In genomic region chr20:57594092-57594911, GRCh38 we compare ENCODE assay signal across 9 cellular contexts. TPM values are rescaled to one million over a fixed set of nuclear protein-coding genes. Genes with fewer than 3 reads are reported as not detected.
A peak's percentile ranks its signal among the peaks of the same experiment; 100 is the strongest.
DNase-seq lines count a peak whose midpoint lies in the region; ATAC-seq, FAIRE-seq and TF ChIP-seq lines count a peak whose summit lies in the region.
"Had no signal": no experiment of that assay in that cellular context is flagged by ENCODE, and none has a peak within 500 bp of the region (broad histone marks: within the 10 kb centered on the region; RNA-seq: fewer than 3 reads in every experiment).

No MANE protein-coding gene starts in this region.

- H3K27me3 ChIP-seq in endothelial cell of umbilical vein (ENCODE audit: control insufficient read depth in 2 of 2, insufficient read depth in 2 of 2, low read length in 2 of 2) (peaks cover 2% of the 10 kb centered on the region in 2 experiments), neutrophil (peaks cover 72% of the 10 kb centered on the region)

- TF ChIP-seq CTCF in endothelial cell of umbilical vein (IDR thresholded peaks at IDR 0.05; ENCODE audit: extremely low read depth in 1 of 2, insufficient read depth in 1 of 2, low read depth in 1 of 2, low read length in 2 of 2) (peak; percentile 73 to 84), neutrophil (IDR thresholded peaks at IDR 0.05) (peak; percentile 72)

- no peak overlapping the region for H3K4me2 ChIP-seq in endothelial cell of umbilical vein (ENCODE audit: insufficient read depth, low read length)

- H3K27ac ChIP-seq in endothelial cell of umbilical vein (ENCODE audit: insufficient read depth, low read depth, low read length): no peak overlapping the region
- H3K27ac ChIP-seq in neutrophil: no peak overlapping the region

- dilution Hi-C loops in endothelial cell of umbilical vein (cut with MboI; ENCODE audit: extremely low pct_ligation_motif_present, low sequenced_read_pairs): no loop called here

- no peaks in the 10 kb centered on the region for H3K79me2 ChIP-seq in endothelial cell of umbilical vein (ENCODE audit: control insufficient read depth, insufficient read depth, low read length)

- peaks cover 3% of the 10 kb centered on the region for H3K4me1 Mint-ChIP-seq in activated CD4-positive, alpha-beta memory T cell treated with anti-CD3 and anti-CD28 coated beads, Interleukin-2, amount 10 ng/mL, durations not matched to agents 7 days and 5 days

- DNase-seq in NCI-H1436 (lab: John Stamatoyannopoulos, UW) (peak; percentile 25), NCI-H1436 treated with DMSO at 0.1 percent for 48 hours (lab: John Stamatoyannopoulos, UW) (no peak), NCI-H146 (lab: John Stamatoyannopoulos, UW) (peak; percentile 53), endothelial cell of umbilical vein (ENCODE audit: low read depth, low spot score) (peak; percentile 12), islet precursor cell (no peak)
- DNase-seq in activated CD4-positive, alpha-beta memory T cell treated with anti-CD3 and anti-CD28 coated beads, Interleukin-2, amount 10 ng/mL, durations not matched to agents 7 days and 5 days: peak; percentile 50

- H3K4me1 ChIP-seq in endothelial cell of umbilical vein (ENCODE audit: control insufficient read depth, extremely low read depth, insufficient read depth, low read length) (no peaks in the 10 kb centered on the region), neutrophil (ENCODE audit: control insufficient read depth in 1 of 2, insufficient read depth in 1 of 2, low read depth in 1 of 2, low read length in 1 of 2) (peaks cover 0 to 8% of the 10 kb centered on the region in 2 experiments)

- no peak overlapping the region for H2AFZ ChIP-seq in endothelial cell of umbilical vein (ENCODE audit: low read depth, low read length)

- no peaks in the 10 kb centered on the region for H3K36me3 Mint-ChIP-seq in activated CD4-positive, alpha-beta memory T cell treated with anti-CD3 and anti-CD28 coated beads, Interleukin-2, amount 10 ng/mL, durations not matched to agents 7 days and 5 days (ENCODE audit: low read depth)

- ATAC-seq in HG03342 (IDR thresholded peaks at IDR 0.05; ENCODE audit: unreplicated experiment): no peak

- H3K27ac Mint-ChIP-seq in activated CD4-positive, alpha-beta memory T cell treated with anti-CD3 and anti-CD28 coated beads, Interleukin-2, amount 10 ng/mL, durations not matched to agents 7 days and 5 days: no peak overlapping the region

- H3K9me3 Mint-ChIP-seq in activated CD4-positive, alpha-beta memory T cell treated with anti-CD3 and anti-CD28 coated beads, Interleukin-2, amount 10 ng/mL, durations not matched to agents 7 days and 5 days: no peaks in the 10 kb centered on the region

- no peak overlapping the region for H3K4me3 Mint-ChIP-seq in activated CD4-positive, alpha-beta memory T cell treated with anti-CD3 and anti-CD28 coated beads, Interleukin-2, amount 10 ng/mL, durations not matched to agents 7 days and 5 days

- POLR2A ChIA-PET in activated CD4-positive, alpha-beta memory T cell treated with anti-CD3 and anti-CD28 coated beads, Interleukin-2, amount 10 ng/mL, durations not matched to agents 7 days and 5 days (lab: Charles Lee): no interaction called here
- POLR2A ChIA-PET in endothelial cell of umbilical vein (lab: Charles Lee): interaction anchor here (0.6 kb wide), 1 partner anchor 9 kb away, joined by 3 read pairs; no protein-coding TSS in a partner anchor

- no peak for TF ChIP-seq POLR2A in endothelial cell of umbilical vein (IDR thresholded peaks at IDR 0.05; ENCODE audit: low read depth, low read length)

- no TSS peak for BruUV-seq in endothelial cell of umbilical vein (replicated peaks; lab: Mats Ljungman, UMichigan)

- no peaks in the 10 kb centered on the region for H3K9me3 ChIP-seq in endothelial cell of umbilical vein (replicated peaks; ENCODE audit: control insufficient read depth, insufficient read depth, low read length)
- no peaks in the 10 kb centered on the region for H3K9me3 ChIP-seq in neutrophil

- H3K27me3 Mint-ChIP-seq in activated CD4-positive, alpha-beta memory T cell treated with anti-CD3 and anti-CD28 coated beads, Interleukin-2, amount 10 ng/mL, durations not matched to agents 7 days and 5 days: peaks cover 14% of the 10 kb centered on the region

- no peak overlapping the region for H3K9ac ChIP-seq in endothelial cell of umbilical vein (replicated peaks; ENCODE audit: extremely low read depth, insufficient read depth, low read length)

- no peaks in the 10 kb centered on the region for H3K9me1 ChIP-seq in endothelial cell of umbilical vein (replicated peaks; ENCODE audit: control insufficient read depth, extremely low read depth, insufficient read depth, low read length)

- H4K20me1 ChIP-seq in endothelial cell of umbilical vein (replicated peaks; ENCODE audit: control insufficient read depth, extremely low read depth, insufficient read depth, low read length): no peaks in the 10 kb centered on the region

- peak; percentile 79 for FAIRE-seq in endothelial cell of umbilical vein (lab: Jason Lieb, UNC)

- no peaks in the 10 kb centered on the region for H3K36me3 ChIP-seq in endothelial cell of umbilical vein (ENCODE audit: control insufficient read depth in 2 of 2, extremely low read depth in 1 of 2, insufficient read depth in 2 of 2, low read length in 2 of 2)
- H3K36me3 ChIP-seq in neutrophil: no peaks in the 10 kb centered on the region

- CTCF ChIA-PET in activated CD4-positive, alpha-beta memory T cell treated with anti-CD3 and anti-CD28 coated beads, Interleukin-2, amount 10 ng/mL, durations not matched to agents 7 days and 5 days (lab: Charles Lee): interaction anchor here (0.7 to 3.3 kb wide), 9 partner anchors 18 to 586 kb away, joined by 3 to 27 read pairs (median 4); no protein-coding TSS in a partner anchor
- CTCF ChIA-PET in endothelial cell of umbilical vein (lab: Charles Lee): interaction anchor here (0.6 to 2.9 kb wide), 23 partner anchors 11 to 622 kb away, joined by 3 to 38 read pairs (median 4); no protein-coding TSS in a partner anchor

- H3K4me3 ChIP-seq in endothelial cell of umbilical vein (replicated peaks in 1 of 3; ENCODE audit: insufficient read depth in 1 of 3, low read depth in 1 of 3, low read length in 3 of 3) (no peak overlapping the region), neutrophil (ENCODE audit: low read depth in 1 of 2, low read length in 1 of 2) (no peak overlapping the region)

- intact Hi-C loops in endothelial cell of umbilical vein (cut with micrococcal nuclease): loop anchor here (1.0 to 5.0 kb wide), 2 partner anchors 80 to 212 kb away; no protein-coding TSS in a partner anchor

TF ChIP-seq in endothelial cell of umbilical vein, 7 proteins besides CTCF, POLR2A, EP300 and RAD21:
- TF ChIP-seq JUN (IDR thresholded peaks at IDR 0.05; ENCODE audit: borderline replicate concordance, insufficient read depth, insufficient read length, low read depth) (no peak), MAX (IDR thresholded peaks at IDR 0.05; ENCODE audit: insufficient read depth, insufficient read length) (no peak), GATA2 (IDR thresholded peaks at IDR 0.05; ENCODE audit: insufficient read depth, insufficient read length, low read depth, low read length) (no peak), POLR2AphosphoS5 (IDR thresholded peaks at IDR 0.05; ENCODE audit: insufficient read depth, low read depth, low read length) (no peak), EZH2 (IDR thresholded peaks at IDR 0.05; ENCODE audit: borderline replicate concordance, low read depth, low read length, severe bottlenecking) (no peak), MYC (IDR thresholded peaks at IDR 0.05; ENCODE audit: low read depth, low read length) (no peak), FOS (IDR thresholded peaks at IDR 0.05; ENCODE audit: borderline replicate concordance, insufficient read depth, low read length) (no peak)

RNA-seq across cellular contexts. Expression of gene ZBP1, which starts 25.9 kb away (rescaled TPM):
- total RNA-seq in activated CD4-positive, alpha-beta memory T cell treated with anti-CD3 and anti-CD28 coated beads, Interleukin-2, amount 10 ng/mL, durations not matched to agents 7 days and 5 days: 10 to 100 TPM; 51.9 to 57.7 TPM
- not detected in 2 replicates for total RNA-seq in endothelial cell of umbilical vein
- not detected in 2 replicates for polyA plus RNA-seq in endothelial cell of umbilical vein
- polyA plus RNA-seq in endothelial cell of umbilical vein (2011; cell fraction: cytosol; rRNA removed): not detected in 2 replicates
- polyA plus RNA-seq in endothelial cell of umbilical vein (2011; cell fraction: nucleus; rRNA removed): not detected in 2 replicates
- not detected in 2 replicates for polyA plus RNA-seq in endothelial cell of umbilical vein (2012)
- not detected in 2 replicates for polyA minus RNA-seq in endothelial cell of umbilical vein
- polyA minus RNA-seq in endothelial cell of umbilical vein (2011; cell fraction: cytosol; rRNA and poly(A)+ RNA removed): not detected
- polyA minus RNA-seq in endothelial cell of umbilical vein (2011; cell fraction: nucleus; rRNA and poly(A)+ RNA removed): not detected in 2 replicates
- total RNA-seq: urinary bladder had no signal

RNA-seq across cellular contexts. Expression of gene PCK1, which starts 33.4 kb away (rescaled TPM):
- total RNA-seq in activated CD4-positive, alpha-beta memory T cell treated with anti-CD3 and anti-CD28 coated beads, Interleukin-2, amount 10 ng/mL, durations not matched to agents 7 days and 5 days: not detected
- total RNA-seq in endothelial cell of umbilical vein: not detected in 2 replicates
- polyA plus RNA-seq in endothelial cell of umbilical vein: not detected in 2 replicates
- not detected in 2 replicates for polyA plus RNA-seq in endothelial cell of umbilical vein (2011; cell fraction: cytosol; rRNA removed)
- polyA plus RNA-seq in endothelial cell of umbilical vein (2011; cell fraction: nucleus; rRNA removed): not detected in 2 replicates
- polyA plus RNA-seq in endothelial cell of umbilical vein (2012): not detected in 2 replicates
- polyA minus RNA-seq in endothelial cell of umbilical vein: not detected in 2 replicates
- not detected for polyA minus RNA-seq in endothelial cell of umbilical vein (2011; cell fraction: cytosol; rRNA and poly(A)+ RNA removed)
- polyA minus RNA-seq in endothelial cell of umbilical vein (2011; cell fraction: nucleus; rRNA and poly(A)+ RNA removed): not detected in 2 replicates

Comparison
In these comparisons a context has a peak if more than half of its experiments do, and no peak if none do; other contexts are left out.
1. DNase-seq: peak in NCI-H1436 (single experiment), NCI-H146 (single experiment), activated CD4-positive, alpha-beta memory T cell treated with anti-CD3 and anti-CD28 coated beads, Interleukin-2, amount 10 ng/mL, durations not matched to agents 7 days and 5 days (single experiment) and endothelial cell of umbilical vein (single experiment); none in NCI-H1436 treated with DMSO at 0.1 percent for 48 hours (single experiment) and islet precursor cell (single experiment).
2. RNA of gene ZBP1, which starts 25.9 kb away (total RNA-seq): 51.9 to 57.7 TPM in activated CD4-positive, alpha-beta memory T cell treated with anti-CD3 and anti-CD28 coated beads, Interleukin-2, amount 10 ng/mL, durations not matched to agents 7 days and 5 days; not detected in endothelial cell of umbilical vein; every median in the first group is over 10 times any median in the second.